8 cellular contexts compared by ENCODE assay signal in the genomic region with DNA sequence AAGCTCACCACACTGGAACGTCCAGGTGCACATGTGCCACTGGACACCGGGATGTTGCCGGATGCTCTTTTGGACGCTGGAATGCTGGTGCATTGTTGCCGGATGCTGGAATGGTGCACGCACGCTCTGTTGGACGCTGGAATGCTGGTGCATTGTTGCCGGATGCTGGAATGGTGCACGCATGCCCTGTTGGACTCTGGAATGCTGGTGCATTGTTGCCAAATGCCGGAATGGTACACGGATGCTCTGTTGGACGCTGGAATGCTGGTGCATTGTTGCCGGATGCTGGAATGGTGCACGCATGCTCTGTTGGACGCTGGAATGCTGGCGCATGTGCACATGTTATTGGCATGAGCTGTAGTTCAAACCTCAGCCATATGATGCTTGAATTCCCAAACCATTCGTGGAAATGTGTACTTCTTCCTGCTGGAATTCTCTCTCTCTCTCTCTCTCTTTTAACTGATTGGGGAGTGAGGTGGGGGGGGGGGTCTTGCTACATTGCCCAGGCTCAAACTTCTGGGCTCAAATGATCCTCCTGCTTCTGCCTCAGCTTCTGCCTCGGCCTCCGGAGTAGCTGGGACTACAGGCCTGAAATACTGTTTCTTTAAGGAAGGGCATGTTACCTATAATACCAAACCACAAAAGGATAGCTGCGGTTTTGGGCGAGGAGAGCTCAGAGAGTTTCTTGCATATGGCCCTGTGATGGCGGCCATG. TPM values are rescaled to one million over a fixed set of nuclear protein-coding genes. Genes with fewer than 3 reads are reported as not detected.
A peak's percentile ranks its signal among the peaks of the same experiment; 100 is the strongest.
DNase-seq lines count a peak whose midpoint lies in the region; FAIRE-seq and TF ChIP-seq lines count a peak whose summit lies in the region.

No MANE protein-coding gene starts in this region.

- H3K27me3 Mint-ChIP-seq in activated naive CD4-positive, alpha-beta T cell treated with anti-CD3 and anti-CD28 coated beads, Interleukin-2, amount 10 ng/mL, durations not matched to agents 7 days and 5 days, result peaks cover 39% of the 10 kb centered on the region
- H3K27me3 Mint-ChIP-seq in astrocyte (ENCODE audit: low read depth, unreplicated experiment) (peaks cover 64% of the 10 kb centered on the region), type B pancreatic cell (peaks cover 20% of the 10 kb centered on the region)

- peak overlapping the region; percentile 7 for H4K91ac ChIP-seq in mesenchymal stem cell (ENCODE audit: low read length)

- H3K4me1 ChIP-seq in astrocyte (ENCODE audit: insufficient read depth, low read length) (no peaks in the 10 kb centered on the region), mesenchymal stem cell (ENCODE audit: control insufficient read depth, insufficient read depth, low read depth, low read length) (peaks cover 18% of the 10 kb centered on the region)

- no peaks in the 10 kb centered on the region for H3K36me3 ChIP-seq in astrocyte (ENCODE audit: insufficient read depth, low read length)
- H3K36me3 ChIP-seq in mesenchymal stem cell (ENCODE audit: control insufficient read depth in 1 of 2, insufficient read depth in 2 of 2, low read depth in 1 of 2, low read length in 2 of 2), result no peaks in the 10 kb centered on the region

- CTCF ChIA-PET in activated naive CD4-positive, alpha-beta T cell treated with anti-CD3 and anti-CD28 coated beads, Interleukin-2, amount 10 ng/mL, durations not matched to agents 7 days and 5 days (lab: Charles Lee), result interaction anchor here (1.0 kb wide), 1 partner anchor 64 kb away, joined by 3 read pairs; no protein-coding TSS in a partner anchor

- WGBS in mesenchymal stem cell, result 93% methylated on average over 22 of the region's 23 CpGs

- H3K18ac ChIP-seq in mesenchymal stem cell (ENCODE audit: low read depth in 1 of 2, low read length in 2 of 2), result no peak overlapping the region

- H3K4ac ChIP-seq in mesenchymal stem cell (ENCODE audit: low read depth in 1 of 2, low read length in 2 of 2), result no peak overlapping the region

- H3K79me1 ChIP-seq in mesenchymal stem cell (replicated peaks; ENCODE audit: low read length, poor library complexity, severe bottlenecking), result no peaks in the 10 kb centered on the region

- H3K9ac ChIP-seq in astrocyte (ENCODE audit: low read length) (no peak overlapping the region), mesenchymal stem cell (ENCODE audit: low read length) (no peak overlapping the region)

- H3K4me1 Mint-ChIP-seq in activated naive CD4-positive, alpha-beta T cell treated with anti-CD3 and anti-CD28 coated beads, Interleukin-2, amount 10 ng/mL, durations not matched to agents 7 days and 5 days, result peaks cover 18% of the 10 kb centered on the region
- H3K4me1 Mint-ChIP-seq in astrocyte (ENCODE audit: low read depth, unreplicated experiment), result peaks cover 5% of the 10 kb centered on the region
- H3K4me1 Mint-ChIP-seq in type B pancreatic cell (ENCODE audit: unreplicated experiment), result peaks cover 13% of the 10 kb centered on the region

- no peaks in the 10 kb centered on the region for H3K36me3 Mint-ChIP-seq in activated naive CD4-positive, alpha-beta T cell treated with anti-CD3 and anti-CD28 coated beads, Interleukin-2, amount 10 ng/mL, durations not matched to agents 7 days and 5 days
- H3K36me3 Mint-ChIP-seq in astrocyte (ENCODE audit: low read depth, unreplicated experiment), result peaks cover 5% of the 10 kb centered on the region
- H3K36me3 Mint-ChIP-seq in type B pancreatic cell, result no peaks in the 10 kb centered on the region

- H3K9me3 Mint-ChIP-seq in activated naive CD4-positive, alpha-beta T cell treated with anti-CD3 and anti-CD28 coated beads, Interleukin-2, amount 10 ng/mL, durations not matched to agents 7 days and 5 days, result no peaks in the 10 kb centered on the region
- H3K9me3 Mint-ChIP-seq in astrocyte (ENCODE audit: unreplicated experiment), result peaks cover 10% of the 10 kb centered on the region
- no peaks in the 10 kb centered on the region for H3K9me3 Mint-ChIP-seq in type B pancreatic cell

- H3K4me3 ChIP-seq in astrocyte (ENCODE audit: insufficient read depth, low read depth, low read length) (no peak overlapping the region), mesenchymal stem cell (ENCODE audit: insufficient read depth in 1 of 2, low read depth in 1 of 2, low read length in 2 of 2) (no peak overlapping the region)

- H3K27me3 ChIP-seq in astrocyte (ENCODE audit: insufficient read depth, low read length) (peaks cover 40% of the 10 kb centered on the region), mesenchymal stem cell (ENCODE audit: control insufficient read depth in 1 of 2, insufficient read depth in 1 of 2, low read length in 2 of 2) (peaks cover 67 to 91% of the 10 kb centered on the region in 2 experiments)

- no peak overlapping the region for H4K8ac ChIP-seq in mesenchymal stem cell (ENCODE audit: low read length)

- no peak overlapping the region for H2BK12ac ChIP-seq in mesenchymal stem cell (ENCODE audit: low read length in 2 of 2)

- H3K14ac ChIP-seq in mesenchymal stem cell (ENCODE audit: low read length in 2 of 2), result no peak overlapping the region

- H2AK5ac ChIP-seq in mesenchymal stem cell (ENCODE audit: low read length, severe bottlenecking), result no peak overlapping the region

- peak overlapping the region; percentile 75 for H3K4me3 Mint-ChIP-seq in activated naive CD4-positive, alpha-beta T cell treated with anti-CD3 and anti-CD28 coated beads, Interleukin-2, amount 10 ng/mL, durations not matched to agents 7 days and 5 days
- H3K4me3 Mint-ChIP-seq in astrocyte (ENCODE audit: unreplicated experiment), result peak overlapping the region; percentile 67
- H3K4me3 Mint-ChIP-seq in type B pancreatic cell, result peak overlapping the region; percentile 83

- H3K9me3 ChIP-seq in astrocyte (ENCODE audit: insufficient read depth, low read depth, low read length) (peaks cover 14% of the 10 kb centered on the region), mesenchymal stem cell (ENCODE audit: control insufficient read depth, low read length) (peaks cover 20% of the 10 kb centered on the region)

- H3K23ac ChIP-seq in mesenchymal stem cell (ENCODE audit: low read length in 2 of 2), result no peak overlapping the region

- H3K27ac ChIP-seq in astrocyte (ENCODE audit: low read depth, low read length), result no peak overlapping the region
- no peak overlapping the region for H3K27ac ChIP-seq in mesenchymal stem cell (ENCODE audit: low read length, poor library complexity, severe bottlenecking)
- H3K27ac ChIP-seq in substantia nigra (ENCODE audit: low read depth, low read length, poor library complexity, severe bottlenecking), result no peak overlapping the region

- H2BK15ac ChIP-seq in mesenchymal stem cell (ENCODE audit: low read depth, poor library complexity, severe bottlenecking), result no peak overlapping the region

- TF ChIP-seq CTCF in astrocyte (IDR thresholded peaks at IDR 0.05; ENCODE audit: insufficient read depth, low read depth, low read length), result no peak
- TF ChIP-seq CTCF in type B pancreatic cell (conservative IDR thresholded peaks at IDR 0.05), result no peak

- no peak overlapping the region for H2BK5ac ChIP-seq in mesenchymal stem cell (ENCODE audit: low read depth, low read length, poor library complexity, severe bottlenecking)

- H3K4me2 ChIP-seq in astrocyte (ENCODE audit: low read length), result no peak overlapping the region
- no peak overlapping the region for H3K4me2 ChIP-seq in mesenchymal stem cell (ENCODE audit: low read length, poor library complexity, severe bottlenecking)

- H2BK120ac ChIP-seq in mesenchymal stem cell (ENCODE audit: low read depth, low read length), result no peak overlapping the region

- H4K20me1 ChIP-seq in astrocyte (ENCODE audit: insufficient read depth, low read length), result no peaks in the 10 kb centered on the region

- no peak for FAIRE-seq in astrocyte (lab: Jason Lieb, UNC)

- DNase-seq in activated naive CD4-positive, alpha-beta T cell treated with anti-CD3 and anti-CD28 coated beads, Interleukin-2, amount 10 ng/mL, durations not matched to agents 7 days and 5 days, result no peak
- DNase-seq in activated naive CD4-positive, alpha-beta T cell treated with Interleukin-2 at 50 U/mL for 16 hours, result no peak
- DNase-seq in astrocyte (ENCODE audit: low read depth) (no peak), mesenchymal stem cell (no peak), type B pancreatic cell (ENCODE audit: extremely low spot score, unreplicated experiment) (no peak), NCI-H526 treated with DMSO at 0.1 percent for 48 hours (lab: John Stamatoyannopoulos, UW) (no peak), DMS114 treated with DMSO at 0.1 percent for 48 hours (lab: John Stamatoyannopoulos, UW; ENCODE audit: unreplicated experiment) (no peak), substantia nigra (lab: John Stamatoyannopoulos, UW) (no peak)

- no peak overlapping the region for H3K27ac Mint-ChIP-seq in activated naive CD4-positive, alpha-beta T cell treated with anti-CD3 and anti-CD28 coated beads, Interleukin-2, amount 10 ng/mL, durations not matched to agents 7 days and 5 days
- H3K27ac Mint-ChIP-seq in astrocyte (ENCODE audit: unreplicated experiment) (no peak overlapping the region), type B pancreatic cell (peak overlapping the region; percentile 55)

- no peaks in the 10 kb centered on the region for H3K79me2 ChIP-seq in astrocyte (ENCODE audit: insufficient read depth, low read length)

- H2AFZ ChIP-seq in astrocyte (ENCODE audit: low read depth, low read length), result no peak overlapping the region
- H2AFZ ChIP-seq in mesenchymal stem cell (ENCODE audit: low read depth, low read length), result no peak overlapping the region

RNA-seq across cellular contexts. Expression of a gene that starts 1.2 kb away (rescaled TPM):
- total RNA-seq in astrocyte (3.4 and 4.7 TPM in 2 replicates), type B pancreatic cell (ENCODE audit: low replicate concordance) (37.3 and 46.9 TPM in 2 replicates)
- 0.22 TPM for polyA plus RNA-seq in mesenchymal stem cell (2013, experiment 1 of 2)
- 0.07 TPM for polyA plus RNA-seq in mesenchymal stem cell (2013, experiment 2 of 2)
